2 cellular contexts compared by ENCODE assay signal in the genomic region with DNA sequence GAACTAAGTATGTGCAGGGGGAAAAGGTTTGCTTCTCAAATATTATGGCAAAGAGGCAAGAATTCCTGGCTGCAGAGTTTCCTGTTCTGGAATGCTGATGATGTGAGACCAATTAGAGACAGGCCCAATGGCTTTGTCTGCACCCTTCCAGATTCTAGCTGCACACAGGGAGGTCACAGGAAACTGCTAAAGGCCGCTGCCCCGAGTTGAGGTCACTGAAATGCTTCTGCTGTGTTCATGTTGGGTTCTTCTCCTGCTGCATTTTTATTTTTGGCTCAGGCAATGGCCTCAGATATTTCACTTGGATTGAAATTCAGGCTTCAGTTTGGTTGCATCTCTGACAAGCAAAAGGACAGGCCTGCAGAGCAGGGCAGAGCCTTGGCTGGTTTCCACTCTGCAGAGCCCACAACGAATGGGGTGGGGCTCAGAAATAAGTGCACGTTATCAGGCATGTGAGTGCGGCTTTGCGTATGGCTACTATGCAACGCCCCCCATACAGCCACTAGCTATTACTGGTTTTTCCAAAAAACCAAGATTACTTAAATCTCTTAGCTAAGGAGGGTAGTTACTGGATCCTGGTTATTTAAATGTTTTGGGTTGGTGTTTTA.
TF ChIP-seq lines count a peak whose summit lies in the region.

No MANE protein-coding gene starts in this region.

TF ChIP-seq in SK-N-SH treated with all-trans-retinoic acid at 6 μM for 48 hours, 23 proteins besides CTCF, POLR2A, EP300 and RAD21 (continued from another document):
- TF ChIP-seq, protein P1, sequence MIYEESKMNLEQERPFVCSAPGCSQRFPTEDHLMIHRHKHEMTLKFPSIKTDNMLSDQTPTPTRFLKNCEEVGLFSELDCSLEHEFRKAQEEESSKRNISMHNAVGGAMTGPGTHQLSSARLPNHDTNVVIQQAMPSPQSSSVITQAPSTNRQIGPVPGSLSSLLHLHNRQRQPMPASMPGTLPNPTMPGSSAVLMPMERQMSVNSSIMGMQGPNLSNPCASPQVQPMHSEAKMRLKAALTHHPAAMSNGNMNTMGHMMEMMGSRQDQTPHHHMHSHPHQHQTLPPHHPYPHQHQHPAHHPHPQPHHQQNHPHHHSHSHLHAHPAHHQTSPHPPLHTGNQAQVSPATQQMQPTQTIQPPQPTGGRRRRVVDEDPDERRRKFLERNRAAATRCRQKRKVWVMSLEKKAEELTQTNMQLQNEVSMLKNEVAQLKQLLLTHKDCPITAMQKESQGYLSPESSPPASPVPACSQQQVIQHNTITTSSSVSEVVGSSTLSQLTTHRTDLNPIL (CRISPR knock-in tag; IDR thresholded peaks at IDR 0.05; ENCODE audit: low read depth): no peak
TF ChIP-seq in SK-N-SH treated with all-trans-retinoic acid at 6 μM for 48 hours: peak in this region for 0.

TF ChIP-seq in SK-N-SH, 30 proteins besides CTCF, POLR2A, EP300 and RAD21 (continued from another document):
- TF ChIP-seq, protein P2, sequence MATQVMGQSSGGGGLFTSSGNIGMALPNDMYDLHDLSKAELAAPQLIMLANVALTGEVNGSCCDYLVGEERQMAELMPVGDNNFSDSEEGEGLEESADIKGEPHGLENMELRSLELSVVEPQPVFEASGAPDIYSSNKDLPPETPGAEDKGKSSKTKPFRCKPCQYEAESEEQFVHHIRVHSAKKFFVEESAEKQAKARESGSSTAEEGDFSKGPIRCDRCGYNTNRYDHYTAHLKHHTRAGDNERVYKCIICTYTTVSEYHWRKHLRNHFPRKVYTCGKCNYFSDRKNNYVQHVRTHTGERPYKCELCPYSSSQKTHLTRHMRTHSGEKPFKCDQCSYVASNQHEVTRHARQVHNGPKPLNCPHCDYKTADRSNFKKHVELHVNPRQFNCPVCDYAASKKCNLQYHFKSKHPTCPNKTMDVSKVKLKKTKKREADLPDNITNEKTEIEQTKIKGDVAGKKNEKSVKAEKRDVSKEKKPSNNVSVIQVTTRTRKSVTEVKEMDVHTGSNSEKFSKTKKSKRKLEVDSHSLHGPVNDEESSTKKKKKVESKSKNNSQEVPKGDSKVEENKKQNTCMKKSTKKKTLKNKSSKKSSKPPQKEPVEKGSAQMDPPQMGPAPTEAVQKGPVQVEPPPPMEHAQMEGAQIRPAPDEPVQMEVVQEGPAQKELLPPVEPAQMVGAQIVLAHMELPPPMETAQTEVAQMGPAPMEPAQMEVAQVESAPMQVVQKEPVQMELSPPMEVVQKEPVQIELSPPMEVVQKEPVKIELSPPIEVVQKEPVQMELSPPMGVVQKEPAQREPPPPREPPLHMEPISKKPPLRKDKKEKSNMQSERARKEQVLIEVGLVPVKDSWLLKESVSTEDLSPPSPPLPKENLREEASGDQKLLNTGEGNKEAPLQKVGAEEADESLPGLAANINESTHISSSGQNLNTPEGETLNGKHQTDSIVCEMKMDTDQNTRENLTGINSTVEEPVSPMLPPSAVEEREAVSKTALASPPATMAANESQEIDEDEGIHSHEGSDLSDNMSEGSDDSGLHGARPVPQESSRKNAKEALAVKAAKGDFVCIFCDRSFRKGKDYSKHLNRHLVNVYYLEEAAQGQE (IDR thresholded peaks at IDR 0.05; ENCODE audit: low read depth, low read length): no peak
- TF ChIP-seq, protein P3, sequence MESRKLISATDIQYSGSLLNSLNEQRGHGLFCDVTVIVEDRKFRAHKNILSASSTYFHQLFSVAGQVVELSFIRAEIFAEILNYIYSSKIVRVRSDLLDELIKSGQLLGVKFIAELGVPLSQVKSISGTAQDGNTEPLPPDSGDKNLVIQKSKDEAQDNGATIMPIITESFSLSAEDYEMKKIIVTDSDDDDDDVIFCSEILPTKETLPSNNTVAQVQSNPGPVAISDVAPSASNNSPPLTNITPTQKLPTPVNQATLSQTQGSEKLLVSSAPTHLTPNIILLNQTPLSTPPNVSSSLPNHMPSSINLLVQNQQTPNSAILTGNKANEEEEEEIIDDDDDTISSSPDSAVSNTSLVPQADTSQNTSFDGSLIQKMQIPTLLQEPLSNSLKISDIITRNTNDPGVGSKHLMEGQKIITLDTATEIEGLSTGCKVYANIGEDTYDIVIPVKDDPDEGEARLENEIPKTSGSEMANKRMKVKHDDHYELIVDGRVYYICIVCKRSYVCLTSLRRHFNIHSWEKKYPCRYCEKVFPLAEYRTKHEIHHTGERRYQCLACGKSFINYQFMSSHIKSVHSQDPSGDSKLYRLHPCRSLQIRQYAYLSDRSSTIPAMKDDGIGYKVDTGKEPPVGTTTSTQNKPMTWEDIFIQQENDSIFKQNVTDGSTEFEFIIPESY (IDR thresholded peaks at IDR 0.05; ENCODE audit: borderline replicate concordance, low read depth): no peak
- no peak for TF ChIP-seq RFX5 (IDR thresholded peaks at IDR 0.05; ENCODE audit: low read length)
- TF ChIP-seq, protein P4, sequence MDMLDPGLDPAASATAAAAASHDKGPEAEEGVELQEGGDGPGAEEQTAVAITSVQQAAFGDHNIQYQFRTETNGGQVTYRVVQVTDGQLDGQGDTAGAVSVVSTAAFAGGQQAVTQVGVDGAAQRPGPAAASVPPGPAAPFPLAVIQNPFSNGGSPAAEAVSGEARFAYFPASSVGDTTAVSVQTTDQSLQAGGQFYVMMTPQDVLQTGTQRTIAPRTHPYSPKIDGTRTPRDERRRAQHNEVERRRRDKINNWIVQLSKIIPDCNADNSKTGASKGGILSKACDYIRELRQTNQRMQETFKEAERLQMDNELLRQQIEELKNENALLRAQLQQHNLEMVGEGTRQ (IDR thresholded peaks at IDR 0.05; ENCODE audit: borderline replicate concordance, low read depth, low read length): no peak
- TF ChIP-seq FOSL2 (IDR thresholded peaks at IDR 0.05; ENCODE audit: borderline replicate concordance, low read depth): no peak
- TF ChIP-seq RXRA (IDR thresholded peaks at IDR 0.05; ENCODE audit: borderline replicate concordance, low read depth): no peak
- no peak for TF ChIP-seq POLR2AphosphoS5 (IDR thresholded peaks at IDR 0.05; ENCODE audit: low read depth, low read length)
- no peak for TF ChIP-seq FOXJ3 (CRISPR knock-in tag; IDR thresholded peaks at IDR 0.05)
- TF ChIP-seq TEAD4 (IDR thresholded peaks at IDR 0.05; ENCODE audit: borderline replicate concordance, insufficient read depth): no peak
- TF ChIP-seq CHD2 (IDR thresholded peaks at IDR 0.05; ENCODE audit: low read length, partially characterized antibody): no peak
- TF ChIP-seq, protein P5, sequence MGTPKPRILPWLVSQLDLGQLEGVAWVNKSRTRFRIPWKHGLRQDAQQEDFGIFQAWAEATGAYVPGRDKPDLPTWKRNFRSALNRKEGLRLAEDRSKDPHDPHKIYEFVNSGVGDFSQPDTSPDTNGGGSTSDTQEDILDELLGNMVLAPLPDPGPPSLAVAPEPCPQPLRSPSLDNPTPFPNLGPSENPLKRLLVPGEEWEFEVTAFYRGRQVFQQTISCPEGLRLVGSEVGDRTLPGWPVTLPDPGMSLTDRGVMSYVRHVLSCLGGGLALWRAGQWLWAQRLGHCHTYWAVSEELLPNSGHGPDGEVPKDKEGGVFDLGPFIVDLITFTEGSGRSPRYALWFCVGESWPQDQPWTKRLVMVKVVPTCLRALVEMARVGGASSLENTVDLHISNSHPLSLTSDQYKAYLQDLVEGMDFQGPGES (IDR thresholded peaks at IDR 0.05; ENCODE audit: low read depth, low read length): no peak
- TF ChIP-seq MXI1 (IDR thresholded peaks at IDR 0.05; ENCODE audit: low read depth, low read length): no peak
- TF ChIP-seq EZH2phosphoT487 (IDR thresholded peaks at IDR 0.05; ENCODE audit: borderline replicate concordance, low read depth): no peak
- TF ChIP-seq NRF1 (IDR thresholded peaks at IDR 0.05; ENCODE audit: low read depth, low read length): no peak
TF ChIP-seq in SK-N-SH: peak in this region for 0.
